Comparison of ENCODE assay signal across 18 cellular contexts in genomic region chr9:121472361-121472910, GRCh38. TPM values are rescaled to one million over a fixed set of nuclear protein-coding genes. Genes with fewer than 3 reads are reported as not detected.
DNase-seq lines count a peak whose midpoint lies in the region; ATAC-seq and TF ChIP-seq lines count a peak whose summit lies in the region.
"Had no signal": no experiment of that assay in that cellular context is flagged by ENCODE, and none has a peak within 500 bp of the region (broad histone marks: within the 10 kb centered on the region; RNA-seq: fewer than 3 reads in every experiment).

No MANE protein-coding gene starts in this region.

- no peaks in the 10 kb centered on the region for H3K9me3 ChIP-seq in sigmoid colon
- H3K9me3 ChIP-seq: A549, BE2C had no signal

- CTCF ChIA-PET in WTC11 (lab: Charles Lee): no interaction called here

- H3K4me3 ChIP-seq in GM23338 (no peak overlapping the region), LNCaP clone FGC (ENCODE audit: low read depth, low read length) (no peak overlapping the region), sigmoid colon (no peak overlapping the region)
- H3K4me3 ChIP-seq: A549 had no signal

- H3K36me3 ChIP-seq in GM23338 (ENCODE audit: insufficient read depth) (no peaks in the 10 kb centered on the region), sigmoid colon (no peaks in the 10 kb centered on the region)
- H3K36me3 ChIP-seq: BE2C had no signal

- H3K27me3 ChIP-seq in GM23338 (ENCODE audit: insufficient read depth): no peaks in the 10 kb centered on the region
- peaks cover 0 to 15% (median 3%) of the 10 kb centered on the region in 3 donors for H3K27me3 ChIP-seq in sigmoid colon

- peaks cover 29% of the 10 kb centered on the region for H3K4me1 ChIP-seq in GM23338 (ENCODE audit: insufficient read depth)
- no peaks in the 10 kb centered on the region for H3K4me1 ChIP-seq in sigmoid colon
- H3K4me1 ChIP-seq: A549, BE2C had no signal

- POLR2A ChIA-PET in WTC11 (lab: Charles Lee): no interaction called here

- H3K4me2 ChIP-seq in GM23338: no peak overlapping the region
- H3K4me2 ChIP-seq: A549 had no signal

- DNase-seq in GM23338 (ENCODE audit: low spot score) (peak; percentile 25), LNCaP clone FGC (ENCODE audit: low read depth) (peak; percentile 21), WTC11 (ENCODE audit: low spot score) (no peak), sigmoid colon (peak; percentile 4), NOMO-1 treated with DMSO at 0.1 percent for 48 hours (lab: John Stamatoyannopoulos, UW; ENCODE audit: unreplicated experiment) (no peak)
- DNase-seq: BE2C; CD4-positive, alpha-beta memory T cell; DND-41; GF-D8; GOT3; H9 had no signal

- peaks cover 6% of the 10 kb centered on the region for H3K27me3 Mint-ChIP-seq in GM23338 (ENCODE audit: insufficient read depth, low read depth, poor library complexity)
- H3K27me3 Mint-ChIP-seq in WTC11 (ENCODE audit: low read depth): peaks cover 3% of the 10 kb centered on the region; the same call in 1 of the 2 replicates
- H3K27me3 Mint-ChIP-seq in stimulated activated memory B cell treated with anti-CD40 and anti-IgM and Interleukin-4, amounts not matched to agents 10 μg/mL and 1 μg/mL and 100 μg/mL, for 72 hours: peaks cover 30% of the 10 kb centered on the region

- no peaks in the 10 kb centered on the region for H3F3A ChIP-seq in GM23338 (replicated peaks; ENCODE audit: low read depth)

- WGBS in sigmoid colon, 2 donors: 70 to 80% methylated on average over 8 of the region's 8 CpGs

- H3K27ac Mint-ChIP-seq in GM23338 (no peak overlapping the region), WTC11 (no peak overlapping the region)
- H3K27ac Mint-ChIP-seq in stimulated activated memory B cell treated with anti-CD40 and anti-IgM and Interleukin-4, amounts not matched to agents 10 μg/mL and 1 μg/mL and 100 μg/mL, for 72 hours: no peak overlapping the region
- H3K27ac Mint-ChIP-seq: CD4-positive, alpha-beta memory T cell; H9; IgD-negative memory B cell had no signal

- no peak overlapping the region for H2AFZ ChIP-seq in GM23338

- no peak for TF ChIP-seq POLR2A in sigmoid colon (IDR thresholded peaks at IDR 0.05)

- ATAC-seq in GM23338 (peak; percentile 71), WTC11 (peak; percentile 49; the same call in 1 of the 2 replicates), HG03571 (IDR thresholded peaks at IDR 0.05; ENCODE audit: unreplicated experiment) (no peak)
- ATAC-seq in stimulated activated memory B cell treated with anti-CD40 and anti-IgM and Interleukin-4, amounts not matched to agents 10 μg/mL and 1 μg/mL and 100 μg/mL, for 72 hours: no peak
- ATAC-seq: A549 had no signal

- no peaks in the 10 kb centered on the region for H3K79me2 ChIP-seq in GM23338 (replicated peaks; ENCODE audit: insufficient read depth)

- H3K4me1 Mint-ChIP-seq in GM23338: peaks cover 37% of the 10 kb centered on the region
- H3K4me1 Mint-ChIP-seq in WTC11: peaks cover 44% of the 10 kb centered on the region
- no peaks in the 10 kb centered on the region for H3K4me1 Mint-ChIP-seq in stimulated activated memory B cell treated with anti-CD40 and anti-IgM and Interleukin-4, amounts not matched to agents 10 μg/mL and 1 μg/mL and 100 μg/mL, for 72 hours
- H3K4me1 Mint-ChIP-seq: CD4-positive, alpha-beta memory T cell; IgD-negative memory B cell had no signal

- H4K20me1 ChIP-seq in GM23338 (replicated peaks; ENCODE audit: insufficient read depth): no peaks in the 10 kb centered on the region

- H3K4me3 Mint-ChIP-seq in GM23338 (no peak overlapping the region), WTC11 (no peak overlapping the region)
- no peak overlapping the region for H3K4me3 Mint-ChIP-seq in stimulated activated memory B cell treated with anti-CD40 and anti-IgM and Interleukin-4, amounts not matched to agents 10 μg/mL and 1 μg/mL and 100 μg/mL, for 72 hours
- H3K4me3 Mint-ChIP-seq: CD4-positive, alpha-beta memory T cell; H9; IgD-negative memory B cell had no signal

- TF ChIP-seq EP300 in sigmoid colon (IDR thresholded peaks at IDR 0.05): no peak

- no peaks in the 10 kb centered on the region for H3K9me3 Mint-ChIP-seq in GM23338
- H3K9me3 Mint-ChIP-seq in WTC11: no peaks in the 10 kb centered on the region
- no peaks in the 10 kb centered on the region for H3K9me3 Mint-ChIP-seq in stimulated activated memory B cell treated with anti-CD40 and anti-IgM and Interleukin-4, amounts not matched to agents 10 μg/mL and 1 μg/mL and 100 μg/mL, for 72 hours
- H3K9me3 Mint-ChIP-seq: CD4-positive, alpha-beta memory T cell; H9; IgD-negative memory B cell had no signal

- TF ChIP-seq CTCF in GM23338 (conservative IDR thresholded peaks at IDR 0.05; ENCODE audit: low read depth in 2 of 2) (no peak), LNCaP clone FGC (IDR thresholded peaks at IDR 0.05; ENCODE audit: control insufficient read depth, extremely low read depth, insufficient read depth) (no peak), WTC11 (IDR thresholded peaks at IDR 0.05) (no peak), sigmoid colon (IDR thresholded peaks at IDR 0.05) (no peak)

- H3K27ac ChIP-seq in GM23338 (ENCODE audit: low read depth) (no peak overlapping the region), sigmoid colon (no peak overlapping the region)
- H3K27ac ChIP-seq: A549, C4-2B had no signal

- no peaks in the 10 kb centered on the region for H3K9me2 ChIP-seq in GM23338 (ENCODE audit: insufficient read depth)

- intact Hi-C loops in sigmoid colon (cut with DNase I): no loop called here

- H3K36me3 Mint-ChIP-seq in GM23338 (ENCODE audit: low read depth) (no peaks in the 10 kb centered on the region), WTC11 (no peaks in the 10 kb centered on the region)
- H3K36me3 Mint-ChIP-seq in stimulated activated memory B cell treated with anti-CD40 and anti-IgM and Interleukin-4, amounts not matched to agents 10 μg/mL and 1 μg/mL and 100 μg/mL, for 72 hours: no peaks in the 10 kb centered on the region
- H3K36me3 Mint-ChIP-seq: CD4-positive, alpha-beta memory T cell; IgD-negative memory B cell had no signal

TF ChIP-seq in WTC11, 78 proteins besides CTCF, POLR2A, EP300 and RAD21 (continues in another document):
- TF ChIP-seq ZNF263 (CRISPR knock-in tag; IDR thresholded peaks at IDR 0.05; ENCODE audit: low read depth) (no peak), ERG (CRISPR knock-in tag; IDR thresholded peaks at IDR 0.05) (no peak), CBFB (CRISPR knock-in tag; IDR thresholded peaks at IDR 0.05; ENCODE audit: low read depth) (no peak), FOXP1 (CRISPR knock-in tag; IDR thresholded peaks at IDR 0.05; ENCODE audit: borderline replicate concordance) (no peak), OVOL2 (CRISPR knock-in tag; IDR thresholded peaks at IDR 0.05; ENCODE audit: borderline replicate concordance) (no peak), ATF6 (CRISPR knock-in tag; IDR thresholded peaks at IDR 0.05) (no peak), TEAD4 (CRISPR knock-in tag; IDR thresholded peaks at IDR 0.05) (no peak), HMGA2 (CRISPR knock-in tag; IDR thresholded peaks at IDR 0.05) (no peak)
- TF ChIP-seq, protein P1, sequence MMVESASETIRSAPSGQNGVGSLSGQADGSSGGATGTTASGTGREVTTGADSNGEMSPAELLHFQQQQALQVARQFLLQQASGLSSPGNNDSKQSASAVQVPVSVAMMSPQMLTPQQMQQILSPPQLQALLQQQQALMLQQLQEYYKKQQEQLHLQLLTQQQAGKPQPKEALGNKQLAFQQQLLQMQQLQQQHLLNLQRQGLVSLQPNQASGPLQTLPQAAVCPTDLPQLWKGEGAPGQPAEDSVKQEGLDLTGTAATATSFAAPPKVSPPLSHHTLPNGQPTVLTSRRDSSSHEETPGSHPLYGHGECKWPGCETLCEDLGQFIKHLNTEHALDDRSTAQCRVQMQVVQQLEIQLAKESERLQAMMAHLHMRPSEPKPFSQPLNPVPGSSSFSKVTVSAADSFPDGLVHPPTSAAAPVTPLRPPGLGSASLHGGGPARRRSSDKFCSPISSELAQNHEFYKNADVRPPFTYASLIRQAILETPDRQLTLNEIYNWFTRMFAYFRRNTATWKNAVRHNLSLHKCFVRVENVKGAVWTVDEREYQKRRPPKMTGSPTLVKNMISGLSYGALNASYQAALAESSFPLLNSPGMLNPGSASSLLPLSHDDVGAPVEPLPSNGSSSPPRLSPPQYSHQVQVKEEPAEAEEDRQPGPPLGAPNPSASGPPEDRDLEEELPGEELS (CRISPR knock-in tag; IDR thresholded peaks at IDR 0.05): no peak

RNA-seq across cellular contexts. Expression of gene GGTA1, which starts 27.2 kb away (rescaled TPM):
- total RNA-seq in GM23338 (2014; rRNA removed; shearing (Covaris generic)): not detected in 2 replicates
- polyA plus RNA-seq in GM23338 (2016; fragmentation: Nextera tagmentation; extraction: Ambion mirVana) (0.16 and 0.17 TPM in 2 replicates), sigmoid colon (10 to 100 TPM in 1 of 3 donors, 1 to 10 TPM in 2; 3.6 to 18.0 (median 5.1) TPM)
- total RNA-seq in WTC11 (2021) (not detected in 3 replicates), sigmoid colon (10 to 100 TPM in 2 of 4 donors, 1 to 10 TPM in 2; 5.5 to 12.8 (median 8.7) TPM)
- total RNA-seq: CD4-positive, alpha-beta memory T cell; H9; HT1080 had no signal
- polyA plus RNA-seq: AG04450; CD4-positive, alpha-beta memory T cell; IgD-negative memory B cell had no signal

Comparison
In these comparisons a context has a peak if more than half of its experiments do, and no peak if none do; other contexts are left out.
1. ATAC-seq: peak in GM23338 (single experiment) and WTC11 (single experiment); none in HG03571 (single experiment) and stimulated activated memory B cell treated with anti-CD40 and anti-IgM and Interleukin-4, amounts not matched to agents 10 μg/mL and 1 μg/mL and 100 μg/mL, for 72 hours (single experiment).
2. DNase-seq: peak in GM23338 (single experiment), LNCaP clone FGC (single experiment) and sigmoid colon (single experiment); none in WTC11 (single experiment) and NOMO-1 treated with DMSO at 0.1 percent for 48 hours (single experiment).